1 cellular context compared by ENCODE assay signal in genomic region chr10:44282606-44283300, GRCh38.
TF ChIP-seq lines count a peak whose summit lies in the region.

No MANE protein-coding gene starts in this region.

TF ChIP-seq in GM23338, 12 proteins besides CTCF, POLR2A, EP300 and RAD21 (continued from another document):
- no peak for TF ChIP-seq ZNF462 (CRISPR knock-in tag; IDR thresholded peaks at IDR 0.05)
- TF ChIP-seq POLR2AphosphoS5 (IDR thresholded peaks at IDR 0.05; ENCODE audit: low read depth): no peak
- no peak for TF ChIP-seq EZH2phosphoT487 (IDR thresholded peaks at IDR 0.05; ENCODE audit: unreplicated experiment)
- no peak for TF ChIP-seq EZH2 (IDR thresholded peaks at IDR 0.05; ENCODE audit: low read depth, unreplicated experiment)
- no peak for TF ChIP-seq STAT1 (IDR thresholded peaks at IDR 0.05; ENCODE audit: unreplicated experiment)
- no peak for TF ChIP-seq JUNB (IDR thresholded peaks at IDR 0.05; ENCODE audit: unreplicated experiment)
- TF ChIP-seq CREB1 (CRISPR knock-in tag; IDR thresholded peaks at IDR 0.05; ENCODE audit: low read depth): no peak
- TF ChIP-seq, protein P1, sequence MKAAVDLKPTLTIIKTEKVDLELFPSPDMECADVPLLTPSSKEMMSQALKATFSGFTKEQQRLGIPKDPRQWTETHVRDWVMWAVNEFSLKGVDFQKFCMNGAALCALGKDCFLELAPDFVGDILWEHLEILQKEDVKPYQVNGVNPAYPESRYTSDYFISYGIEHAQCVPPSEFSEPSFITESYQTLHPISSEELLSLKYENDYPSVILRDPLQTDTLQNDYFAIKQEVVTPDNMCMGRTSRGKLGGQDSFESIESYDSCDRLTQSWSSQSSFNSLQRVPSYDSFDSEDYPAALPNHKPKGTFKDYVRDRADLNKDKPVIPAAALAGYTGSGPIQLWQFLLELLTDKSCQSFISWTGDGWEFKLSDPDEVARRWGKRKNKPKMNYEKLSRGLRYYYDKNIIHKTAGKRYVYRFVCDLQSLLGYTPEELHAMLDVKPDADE (IDR thresholded peaks at IDR 0.05): no peak
- TF ChIP-seq NANOG (IDR thresholded peaks at IDR 0.05; ENCODE audit: borderline replicate concordance): no peak
